ENCODE assay signal across 1 cellular context in genomic region chr7:21354284-21354683, GRCh38.
TF ChIP-seq lines count a peak whose summit lies in the region.

No MANE protein-coding gene starts in this region.

TF ChIP-seq in K562, 482 proteins besides CTCF, POLR2A, EP300 and RAD21 (continued from another document):
- TF ChIP-seq CHAMP1 (IDR thresholded peaks at IDR 0.05) (no peak), FOS (IDR thresholded peaks at IDR 0.05; ENCODE audit: extremely low read depth, insufficient read length) (no peak), ZNF75A (CRISPR knock-in tag; IDR thresholded peaks at IDR 0.05) (no peak), SMAD2 (IDR thresholded peaks at IDR 0.05; ENCODE audit: low read depth, low read length) (no peak), ZC3H8 (IDR thresholded peaks at IDR 0.05) (no peak), GABPA (tag; conservative IDR thresholded peaks at IDR 0.05; ENCODE audit: low read depth) (no peak)
